Comparison of ENCODE assay signal across 8 cellular contexts in the genomic region with DNA sequence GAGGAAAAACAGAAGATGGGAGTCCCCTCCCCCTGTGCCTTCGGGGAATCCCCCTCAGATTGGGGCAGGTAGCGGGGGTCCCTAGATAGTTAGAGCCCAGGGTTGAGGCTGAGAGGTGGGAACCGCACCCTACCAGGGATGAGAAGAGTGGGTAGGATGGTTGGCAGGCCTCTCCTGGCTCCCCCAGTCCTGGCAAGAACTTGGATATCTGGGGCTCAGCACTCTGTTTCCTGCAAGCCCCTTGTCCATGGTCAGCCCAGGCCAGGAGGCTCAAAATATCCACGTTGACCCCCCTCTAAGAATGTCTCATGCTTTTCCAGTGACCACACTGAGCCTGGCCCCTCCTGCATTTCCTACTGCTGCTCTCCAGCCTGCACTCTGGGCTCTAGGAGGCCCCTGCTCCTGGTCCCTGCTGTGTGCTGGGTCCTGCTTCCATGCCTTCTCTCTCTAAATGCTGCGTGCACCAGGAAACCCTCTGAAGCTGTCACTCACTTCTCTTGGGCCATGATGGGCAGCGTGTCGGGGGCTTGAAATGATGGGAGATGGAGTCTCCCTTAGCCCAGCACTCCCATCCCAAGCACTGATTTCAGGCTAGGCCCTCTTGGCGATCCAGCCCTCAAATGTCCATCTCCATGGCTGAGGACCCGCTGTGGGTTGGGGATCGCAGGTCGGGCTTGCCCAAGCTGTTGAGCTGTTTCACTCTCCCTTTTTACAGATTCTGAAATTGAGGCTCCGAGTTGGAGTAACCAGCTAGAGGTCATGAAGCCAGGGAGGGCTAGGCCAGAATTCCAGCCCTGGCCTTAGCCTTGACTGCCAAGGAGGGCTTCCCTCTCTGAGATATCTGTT. TPM values are rescaled to one million over a fixed set of nuclear protein-coding genes. Genes with fewer than 3 reads are reported as not detected.
DNase-seq lines count a peak whose midpoint lies in the region; ATAC-seq, FAIRE-seq and TF ChIP-seq lines count a peak whose summit lies in the region.

No MANE protein-coding gene starts in this region.

- ATAC-seq in activated T-cell treated with anti-CD3 and anti-CD28 coated beads, Interleukin-2, amount 50 U/mL, for 72 hours (replicated peaks in 1 of 2) = no peak
- no peak for ATAC-seq in K562
- no peak for ATAC-seq in memory B cell (ENCODE audit: low read depth)
- ATAC-seq in GM21529 (IDR thresholded peaks at IDR 0.05; ENCODE audit: unreplicated experiment) = no peak

- H3K4me1 Mint-ChIP-seq in activated T-cell treated with anti-CD3 and anti-CD28 coated beads, Interleukin-2, amount 50 U/mL, for 72 hours (ENCODE audit: low read depth) = peaks cover 45% of the 10 kb centered on the region
- peaks cover 38% of the 10 kb centered on the region for H3K4me1 Mint-ChIP-seq in memory B cell

- H3K9me3 ChIP-seq in K562 (replicated peaks; ENCODE audit: control insufficient read depth, insufficient read depth, low read depth, low read length) (no peaks in the 10 kb centered on the region), transverse colon (no peaks in the 10 kb centered on the region)

- H3K9ac ChIP-seq in K562 (ENCODE audit: insufficient read depth in 1 of 2, low read depth in 2 of 2, low read length in 2 of 2) = peak overlapping the region; percentile 13 to 93; a peak in 3 of 4 replicates

- in situ Hi-C loops in K562 (cut with MboI) = no loop called here
- in situ Hi-C loops in transverse colon (cut with MboI; ENCODE audit: low pct_ligation_motif_present in 1 of 4, low pct_unique_long_range_greater_than_20kb in 1 of 4, low sequenced_read_pairs in 3 of 4) = no loop called here

- H3K4me1 ChIP-seq in K562 (replicated peaks in 1 of 2; ENCODE audit: control insufficient read depth in 2 of 2, insufficient read depth in 2 of 2, low read length in 2 of 2) = peaks cover 23 to 65% of the 10 kb centered on the region in 2 experiments
- H3K4me1 ChIP-seq in transverse colon = peaks cover 34 to 64% (median 51%) of the 10 kb centered on the region in 4 donors

- 66% methylated on average over 11 of the region's 12 CpGs for WGBS in K562 (ENCODE audit: insufficient coverage, low coverage, missing lambda C conversion rate)
- 74 to 78% methylated on average over 7 to 12 of the region's 12 CpGs for WGBS in transverse colon (ENCODE audit: low coverage in 1 of 2), 2 donors

- H3K36me3 Mint-ChIP-seq in activated T-cell treated with anti-CD3 and anti-CD28 coated beads, Interleukin-2, amount 50 U/mL, for 72 hours (ENCODE audit: insufficient read depth in 2 of 2) = peaks cover 8 to 14% of the 10 kb centered on the region in 2 donors
- peaks cover 13% of the 10 kb centered on the region for H3K36me3 Mint-ChIP-seq in memory B cell

- peak overlapping the region; percentile 90 for H3K4me2 ChIP-seq in K562 (ENCODE audit: insufficient read depth, low read length)

- H3K36me3 ChIP-seq in K562 (ENCODE audit: control insufficient read depth, insufficient read depth, low read length) = peaks cover 42% of the 10 kb centered on the region; the same call in 2 of the 3 replicates
- no peaks in the 10 kb centered on the region for H3K36me3 ChIP-seq in transverse colon

- H3K27ac ChIP-seq in K562 (ENCODE audit: extremely low read depth, low read depth, low read length) (peak overlapping the region; percentile 8; the same call in 2 of the 3 replicates), transverse colon (peak overlapping the region; percentile 97 to 99 (median 98))

- no peaks in the 10 kb centered on the region for H3K9me3 Mint-ChIP-seq in activated T-cell treated with anti-CD3 and anti-CD28 coated beads, Interleukin-2, amount 50 U/mL, for 72 hours
- H3K9me3 Mint-ChIP-seq in memory B cell = no peaks in the 10 kb centered on the region

- intact Hi-C loops in K562 (cut with micrococcal nuclease) (no loop called here), transverse colon (cut with DNase I; ENCODE audit: low total_unique reads) (no loop called here)

- peak overlapping the region; percentile 87; the same call in 1 of the 2 replicates for H3K4me3 ChIP-seq in K562
- H3K4me3 ChIP-seq in transverse colon = peak overlapping the region in 2 of 4 donors; percentile 68 to 83

- H3K27me3 ChIP-seq in K562 (ENCODE audit: control insufficient read depth in 2 of 2, insufficient read depth in 2 of 2, low read length in 2 of 2) (no peaks in the 10 kb centered on the region), transverse colon (no peaks in the 10 kb centered on the region)

- TF ChIP-seq POLR2A in K562 (conservative IDR thresholded peaks at IDR 0.05) = no peak
- TF ChIP-seq POLR2A in transverse colon (IDR thresholded peaks at IDR 0.05) = no peak

- H3K79me2 ChIP-seq in K562 (ENCODE audit: control insufficient read depth, insufficient read depth, low read length) = peaks cover 54% of the 10 kb centered on the region

- H3K27me3 Mint-ChIP-seq in activated T-cell treated with anti-CD3 and anti-CD28 coated beads, Interleukin-2, amount 50 U/mL, for 72 hours (ENCODE audit: low read depth) = no peaks in the 10 kb centered on the region
- H3K27me3 Mint-ChIP-seq in memory B cell = no peaks in the 10 kb centered on the region

- no peaks in the 10 kb centered on the region for H3K9me1 ChIP-seq in K562 (ENCODE audit: control insufficient read depth, insufficient read depth, low read length)

- POLR2A ChIA-PET in K562 (lab: Yijun Ruan, JAX) = interaction anchor here (0.6 to 1.9 kb wide), 7 partner anchors 8 to 162 kb away, joined by 3 to 9 read pairs (median 4); a partner anchor contains a TSS

- TF ChIP-seq CTCF in K562 (IDR thresholded peaks at IDR 0.05 in 2 of 3, conservative IDR thresholded peaks at IDR 0.05 in 1 of 3; ENCODE audit: insufficient read depth in 2 of 3, low read depth in 1 of 3, low read length in 3 of 3) (no peak), transverse colon (IDR thresholded peaks at IDR 0.05) (no peak)

- no peak for DNase-seq in activated T-cell treated with anti-CD3 and anti-CD28 coated beads, Interleukin-2, amount 50 U/mL, for 72 hours
- DNase-seq in activated T-cell treated with anti-CD3 and anti-CD28 coated beads, Interleukin-2, amount 50 U/mL, for 48 hours = no peak
- DNase-seq in K562 (ENCODE audit: extremely low read depth in 1 of 4, low spot score in 3 of 4) (no peak), memory B cell (ENCODE audit: low spot score in 2 of 2) (no peak), transverse colon (no peak), COLO829 (ENCODE audit: low spot score) (no peak), retina (no peak)

- no peaks in the 10 kb centered on the region; the same call in 1 of the 2 replicates for H4K20me1 ChIP-seq in K562 (replicated peaks; ENCODE audit: control insufficient read depth, insufficient read depth, low read length)

- H3K4me3 Mint-ChIP-seq in activated T-cell treated with anti-CD3 and anti-CD28 coated beads, Interleukin-2, amount 50 U/mL, for 72 hours = peak overlapping the region; percentile 94
- peak overlapping the region; percentile 95 for H3K4me3 Mint-ChIP-seq in memory B cell

- H3K27ac Mint-ChIP-seq in activated T-cell treated with anti-CD3 and anti-CD28 coated beads, Interleukin-2, amount 50 U/mL, for 72 hours = peak overlapping the region; percentile 96
- H3K27ac Mint-ChIP-seq in memory B cell = peak overlapping the region; percentile 87

- H2AFZ ChIP-seq in K562 (ENCODE audit: low read depth, low read length) = no peak overlapping the region

- FAIRE-seq in K562 (lab: Jason Lieb, UNC) = no peak

- BruUV-seq in K562 (replicated peaks; lab: Mats Ljungman, UMichigan) = no TSS peak

- TF ChIP-seq RAD21 in K562 (CRISPR knock-in tag; conservative IDR thresholded peaks at IDR 0.05 in 1 of 2, IDR thresholded peaks at IDR 0.05 in 1 of 2) = no peak

- no peak for TF ChIP-seq EP300 in K562 (IDR thresholded peaks at IDR 0.05; ENCODE audit: low read length)
- no peak for TF ChIP-seq EP300 in transverse colon (IDR thresholded peaks at IDR 0.05; ENCODE audit: low read depth)

- CTCF ChIA-PET in K562 (lab: Yijun Ruan, JAX; ENCODE audit: low intra/inter-chr PET ratio) = no interaction called here

RNA-seq across cellular contexts. Expression of a gene that starts 2.0 kb away (rescaled TPM):
- total RNA-seq in activated T-cell treated with anti-CD3 and anti-CD28 coated beads, Interleukin-2, amount 50 U/mL, for 72 hours = 10 to 100 TPM; 57.3 to 70.1 TPM
- 60.6 and 168 TPM in 2 replicates for total RNA-seq in K562 (2011; cell fraction: chromatin; rRNA removed; ENCODE audit: low replicate concordance)
- 72.6 and 83.4 TPM in 2 replicates for total RNA-seq in K562 (2011; cell fraction: nucleolus; rRNA removed)
- total RNA-seq in K562 (2011; cell fraction: nucleoplasm; rRNA removed) = 51.5 and 63.5 TPM in 2 replicates
- total RNA-seq in K562 (2014; rRNA removed) = 28.7 and 39.9 TPM in 2 replicates
- 5.4 and 9.0 TPM in 2 replicates for total RNA-seq in K562 (2014; rRNA removed; fragmentation: Illumina TruSeq; extraction: Trizol)
- 18.2 and 20.5 TPM in 2 replicates for total RNA-seq in K562 (2015; rRNA removed; fragmentation: Illumina TruSeq; extraction: Trizol)
- total RNA-seq in K562 (2021) = 42.7 and 47.7 TPM in 2 replicates
- polyA plus RNA-seq in K562 (2011; rRNA removed) = 13.1 and 18.0 TPM in 2 replicates
- 19.3 and 52.1 TPM in 2 replicates for polyA plus RNA-seq in K562 (2011; cell fraction: cytosol; rRNA removed)
- 31.1 and 52.1 TPM in 2 replicates for polyA plus RNA-seq in K562 (2011; cell fraction: nucleus; rRNA removed)
- polyA plus RNA-seq in K562 (2012) = 35.9 and 37.4 TPM in 2 replicates
- 12.2 and 23.0 TPM in 2 replicates for polyA plus RNA-seq in K562 (2014; fragmentation: Illumina TruSeq; extraction: Trizol)
- polyA plus RNA-seq in K562 (2014; fragmentation: Nextera tagmentation; extraction: Ambion mirVana) = 1 to 10 TPM in 1 of 2 experiments, under 1 TPM in 1; 0.77 to 1.6 TPM
- polyA plus RNA-seq in K562 (2014; rRNA removed) = 25.0 and 31.6 TPM in 2 replicates
- 14.7 TPM in 2 replicates for polyA minus RNA-seq in K562 (2011; rRNA and poly(A)+ RNA removed)
- polyA minus RNA-seq in K562 (2011; cell fraction: cytosol; rRNA and poly(A)+ RNA removed) = 23.4 and 26.2 TPM in 2 replicates
- 24.2 and 31.1 TPM in 2 replicates for polyA minus RNA-seq in K562 (2011; cell fraction: nucleus; rRNA and poly(A)+ RNA removed)
- total RNA-seq in transverse colon = 100 to 1,000 TPM in 2 of 4 donors, 10 to 100 TPM in 2; 82.3 to 211 (median 94.8) TPM

RNA-seq across cellular contexts. Expression of a gene that starts 3.6 kb away (rescaled TPM):
- 10 to 100 TPM; 45.9 TPM for total RNA-seq in activated T-cell treated with anti-CD3 and anti-CD28 coated beads, Interleukin-2, amount 50 U/mL, for 72 hours
- 75.0 and 267 TPM in 2 replicates for total RNA-seq in K562 (2011; cell fraction: chromatin; rRNA removed; ENCODE audit: low replicate concordance)
- total RNA-seq in K562 (2011; cell fraction: nucleolus; rRNA removed) = 170 and 187 TPM in 2 replicates
- total RNA-seq in K562 (2011; cell fraction: nucleoplasm; rRNA removed) = 110 and 119 TPM in 2 replicates
- total RNA-seq in K562 (2014; rRNA removed) (21.3 and 24.3 TPM in 2 replicates), K562 (2014; rRNA removed; fragmentation: Illumina TruSeq; extraction: Trizol) (2.5 and 4.3 TPM in 2 replicates), K562 (2015; rRNA removed; fragmentation: Illumina TruSeq; extraction: Trizol) (13.9 and 14.1 TPM in 2 replicates), K562 (2021) (40.0 and 47.8 TPM in 2 replicates), transverse colon (10 to 100 TPM; 56.4 to 89.0 (median 62.4) TPM)
- polyA plus RNA-seq in K562 (2011; rRNA removed) (9.2 and 19.0 TPM in 2 replicates), K562 (2014; fragmentation: Illumina TruSeq; extraction: Trizol) (12.8 and 28.6 TPM in 2 replicates), K562 (2014; fragmentation: Nextera tagmentation; extraction: Ambion mirVana) (under 1 TPM; 0.11 to 0.29 TPM), K562 (2014; rRNA removed) (30.1 and 32.8 TPM in 2 replicates)
- polyA plus RNA-seq in K562 (2011; cell fraction: cytosol; rRNA removed) = 17.7 and 33.4 TPM in 2 replicates
- 87.8 and 157 TPM in 2 replicates for polyA plus RNA-seq in K562 (2011; cell fraction: nucleus; rRNA removed)
- 25.3 and 40.1 TPM in 2 replicates for polyA plus RNA-seq in K562 (2012)
- 8.4 and 10.6 TPM in 2 replicates for polyA minus RNA-seq in K562 (2011; rRNA and poly(A)+ RNA removed)
- polyA minus RNA-seq in K562 (2011; cell fraction: cytosol; rRNA and poly(A)+ RNA removed) = 25.9 and 35.1 TPM in 2 replicates
- 43.0 and 43.9 TPM in 2 replicates for polyA minus RNA-seq in K562 (2011; cell fraction: nucleus; rRNA and poly(A)+ RNA removed)

RNA-seq across cellular contexts. Expression of a gene that starts 16.4 kb away (rescaled TPM):
- under 1 TPM; 0.34 to 0.39 TPM for total RNA-seq in activated T-cell treated with anti-CD3 and anti-CD28 coated beads, Interleukin-2, amount 50 U/mL, for 72 hours
- total RNA-seq in K562 (2011; cell fraction: chromatin; rRNA removed; ENCODE audit: low replicate concordance) = 0.33 and 1.00 TPM in 2 replicates
- 0.26 TPM in 1 of 2 replicates, not detected in the other for total RNA-seq in K562 (2011; cell fraction: nucleolus; rRNA removed)
- 0.29 TPM in 1 of 2 replicates, not detected in the other for total RNA-seq in K562 (2011; cell fraction: nucleoplasm; rRNA removed)
- not detected in 2 replicates for total RNA-seq in K562 (2014; rRNA removed)
- not detected in 2 replicates for total RNA-seq in K562 (2014; rRNA removed; fragmentation: Illumina TruSeq; extraction: Trizol)
- total RNA-seq in K562 (2015; rRNA removed; fragmentation: Illumina TruSeq; extraction: Trizol) = not detected in 2 replicates
- 0.40 TPM in 1 of 2 replicates, not detected in the other for total RNA-seq in K562 (2021)
- not detected in 2 replicates for polyA plus RNA-seq in K562 (2011; rRNA removed)
- polyA plus RNA-seq in K562 (2011; cell fraction: cytosol; rRNA removed) = 0.28 TPM in 1 of 2 replicates, not detected in the other
- polyA plus RNA-seq in K562 (2011; cell fraction: nucleus; rRNA removed) = not detected in 2 replicates
- polyA plus RNA-seq in K562 (2012) = 0.39 and 0.58 TPM in 2 replicates
- polyA plus RNA-seq in K562 (2014; fragmentation: Illumina TruSeq; extraction: Trizol) = not detected in 2 replicates
- polyA plus RNA-seq in K562 (2014; fragmentation: Nextera tagmentation; extraction: Ambion mirVana) = not detected
- 0.07 TPM in 1 of 2 replicates, not detected in the other for polyA plus RNA-seq in K562 (2014; rRNA removed)
- polyA minus RNA-seq in K562 (2011; rRNA and poly(A)+ RNA removed) = not detected in 2 replicates
- polyA minus RNA-seq in K562 (2011; cell fraction: cytosol; rRNA and poly(A)+ RNA removed) = not detected in 2 replicates
- 0.27 TPM in 1 of 2 replicates, not detected in the other for polyA minus RNA-seq in K562 (2011; cell fraction: nucleus; rRNA and poly(A)+ RNA removed)
- 1 to 10 TPM in 1 of 4 donors, under 1 TPM in 1, not detected in 2; 0.27 to 1.6 TPM for total RNA-seq in transverse colon

RNA-seq across cellular contexts. Expression of a gene that starts 25.9 kb away (rescaled TPM):
- 100 to 1,000 TPM; 132 to 137 TPM for total RNA-seq in activated T-cell treated with anti-CD3 and anti-CD28 coated beads, Interleukin-2, amount 50 U/mL, for 72 hours
- total RNA-seq in K562 (2011; cell fraction: chromatin; rRNA removed; ENCODE audit: low replicate concordance) = 26.8 and 126 TPM in 2 replicates
- total RNA-seq in K562 (2011; cell fraction: nucleolus; rRNA removed) = 79.4 and 96.4 TPM in 2 replicates
- total RNA-seq in K562 (2011; cell fraction: nucleoplasm; rRNA removed) = 35.7 and 43.0 TPM in 2 replicates
- total RNA-seq in K562 (2014; rRNA removed) (45.7 and 56.0 TPM in 2 replicates), K562 (2014; rRNA removed; fragmentation: Illumina TruSeq; extraction: Trizol) (12.4 and 14.2 TPM in 2 replicates), K562 (2015; rRNA removed; fragmentation: Illumina TruSeq; extraction: Trizol) (28.3 and 29.2 TPM in 2 replicates), K562 (2021) (83.1 and 85.8 TPM in 2 replicates), transverse colon (100 to 1,000 TPM in 1 of 4 donors, 10 to 100 TPM in 3; 22.4 to 174 (median 30.9) TPM)
- polyA plus RNA-seq in K562 (2011; rRNA removed) (16.8 and 31.3 TPM in 2 replicates), K562 (2014; fragmentation: Illumina TruSeq; extraction: Trizol) (15.5 and 30.0 TPM in 2 replicates), K562 (2014; fragmentation: Nextera tagmentation; extraction: Ambion mirVana) (1 to 10 TPM in 1 of 2 experiments, under 1 TPM in 1; 0.25 to 1.4 TPM), K562 (2014; rRNA removed) (34.7 and 37.2 TPM in 2 replicates)
- polyA plus RNA-seq in K562 (2011; cell fraction: cytosol; rRNA removed) = 19.5 and 74.2 TPM in 2 replicates
- 72.0 and 175 TPM in 2 replicates for polyA plus RNA-seq in K562 (2011; cell fraction: nucleus; rRNA removed)
- polyA plus RNA-seq in K562 (2012) = 54.8 and 65.0 TPM in 2 replicates
- polyA minus RNA-seq in K562 (2011; rRNA and poly(A)+ RNA removed) = 15.4 and 26.3 TPM in 2 replicates
- polyA minus RNA-seq in K562 (2011; cell fraction: cytosol; rRNA and poly(A)+ RNA removed) = 43.1 and 44.1 TPM in 2 replicates
- polyA minus RNA-seq in K562 (2011; cell fraction: nucleus; rRNA and poly(A)+ RNA removed) = 26.3 and 33.0 TPM in 2 replicates

RNA-seq across cellular contexts. Expression of a gene that starts 36.1 kb away (rescaled TPM):
- total RNA-seq in activated T-cell treated with anti-CD3 and anti-CD28 coated beads, Interleukin-2, amount 50 U/mL, for 72 hours = 100 to 1,000 TPM in 1 of 2 donors, 10 to 100 TPM in 1; 93.9 to 113 TPM
- total RNA-seq in K562 (2011; cell fraction: chromatin; rRNA removed; ENCODE audit: low replicate concordance) = 131 and 234 TPM in 2 replicates
- total RNA-seq in K562 (2011; cell fraction: nucleolus; rRNA removed) = 106 and 109 TPM in 2 replicates
- 106 and 124 TPM in 2 replicates for total RNA-seq in K562 (2011; cell fraction: nucleoplasm; rRNA removed)
- total RNA-seq in K562 (2014; rRNA removed) (80.6 and 98.7 TPM in 2 replicates), K562 (2014; rRNA removed; fragmentation: Illumina TruSeq; extraction: Trizol) (24.2 and 28.8 TPM in 2 replicates), K562 (2015; rRNA removed; fragmentation: Illumina TruSeq; extraction: Trizol) (26.3 and 29.2 TPM in 2 replicates), K562 (2021) (60.9 and 87.1 TPM in 2 replicates), transverse colon (100 to 1,000 TPM in 2 of 4 donors, 10 to 100 TPM in 2; 90.2 to 215 (median 106) TPM)
- polyA plus RNA-seq in K562 (2011; rRNA removed) (19.2 and 29.8 TPM in 2 replicates), K562 (2014; fragmentation: Illumina TruSeq; extraction: Trizol) (36.9 and 50.9 TPM in 2 replicates), K562 (2014; fragmentation: Nextera tagmentation; extraction: Ambion mirVana) (under 1 TPM; 0.03 to 0.38 TPM), K562 (2014; rRNA removed) (56.4 and 61.3 TPM in 2 replicates)
- polyA plus RNA-seq in K562 (2011; cell fraction: cytosol; rRNA removed) = 22.0 and 75.3 TPM in 2 replicates
- polyA plus RNA-seq in K562 (2011; cell fraction: nucleus; rRNA removed) = 63.0 and 156 TPM in 2 replicates
- 47.0 and 62.8 TPM in 2 replicates for polyA plus RNA-seq in K562 (2012)
- 15.6 and 21.1 TPM in 2 replicates for polyA minus RNA-seq in K562 (2011; rRNA and poly(A)+ RNA removed)
- 50.6 and 59.1 TPM in 2 replicates for polyA minus RNA-seq in K562 (2011; cell fraction: cytosol; rRNA and poly(A)+ RNA removed)
- polyA minus RNA-seq in K562 (2011; cell fraction: nucleus; rRNA and poly(A)+ RNA removed) = 17.2 and 21.5 TPM in 2 replicates
